Comparison of ENCODE assay signal across 15 cellular contexts in genomic region chr6:109291893-109292292, GRCh38.
"Had no signal": no experiment of that assay in that cellular context is flagged by ENCODE, and none has a peak within 500 bp of the region (broad histone marks: within the 10 kb centered on the region; RNA-seq: fewer than 3 reads in every experiment).

No MANE protein-coding gene starts in this region.

- H3K4me1 ChIP-seq: ascending aorta, breast epithelium had no signal

- H3K9me3 Mint-ChIP-seq: activated T-helper 17 cell treated with anti-CD3 and anti-CD28 coated beads, Interleukin-2, amount 50 U/mL, for 72 hours; naive thymus-derived CD4-positive, alpha-beta T cell had no signal

- H3K4me2 ChIP-seq: hepatocyte had no signal

- H3K4me1 Mint-ChIP-seq: activated T-helper 17 cell treated with anti-CD3 and anti-CD28 coated beads, Interleukin-2, amount 50 U/mL, for 72 hours; naive thymus-derived CD4-positive, alpha-beta T cell had no signal

- H3K27ac ChIP-seq: ascending aorta, breast epithelium, dorsolateral prefrontal cortex, hepatocyte, pancreas, upper lobe of left lung, WERI-Rb-1 had no signal

- H3K79me2 ChIP-seq: hepatocyte had no signal

- H3K36me3 ChIP-seq: ascending aorta, breast epithelium, pancreas, upper lobe of left lung, WERI-Rb-1 had no signal

- H3K27ac Mint-ChIP-seq: activated T-helper 17 cell treated with anti-CD3 and anti-CD28 coated beads, Interleukin-2, amount 50 U/mL, for 72 hours; naive thymus-derived CD4-positive, alpha-beta T cell; T-helper 17 cell had no signal

- DNase-seq: activated CD4-positive, alpha-beta T cell treated with anti-CD3 and anti-CD28 coated beads, Interleukin-2, amount 50 U/mL, for 48 hours; activated naive CD4-positive, alpha-beta T cell treated with Interleukin-2 at 50 U/mL for 16 hours; dorsolateral prefrontal cortex; islet precursor cell; naive thymus-derived CD4-positive, alpha-beta T cell; pancreas; stimulated activated CD4-positive, alpha-beta T cell treated with anti-CD3 and anti-CD28 coated beads, Interleukin-4, amount 100 ng/mL, for 1 hour; stimulated activated naive CD4-positive, alpha-beta T cell; T-helper 17 cell; upper lobe of left lung; WERI-Rb-1 had no signal

- H3K4me3 Mint-ChIP-seq: activated T-helper 17 cell treated with anti-CD3 and anti-CD28 coated beads, Interleukin-2, amount 50 U/mL, for 72 hours; naive thymus-derived CD4-positive, alpha-beta T cell; T-helper 17 cell had no signal

- H3K4me3 ChIP-seq: ascending aorta, breast epithelium, dorsolateral prefrontal cortex, hepatocyte, pancreas, upper lobe of left lung had no signal

- H3K27me3 ChIP-seq: ascending aorta, breast epithelium, hepatocyte, pancreas, upper lobe of left lung had no signal

- ATAC-seq: activated T-helper 17 cell treated with anti-CD3 and anti-CD28 coated beads, Interleukin-2, amount 50 U/mL, for 72 hours; naive thymus-derived CD4-positive, alpha-beta T cell; pancreas; T-helper 17 cell had no signal

- H3K36me3 Mint-ChIP-seq: naive thymus-derived CD4-positive, alpha-beta T cell had no signal
